In genomic region chrX:24148118-24148517, GRCh38 we compare ENCODE assay signal across 8 cellular contexts. TPM values are rescaled to one million over a fixed set of nuclear protein-coding genes. Genes with fewer than 3 reads are reported as not detected.
DNase-seq lines count a peak whose midpoint lies in the region; FAIRE-seq and TF ChIP-seq lines count a peak whose summit lies in the region.

No MANE protein-coding gene starts in this region.

- DNase-seq in DMS 273 (lab: John Stamatoyannopoulos, UW; ENCODE audit: unreplicated experiment) (peak; percentile 26), DMS 273 treated with DMSO at 0.1 percent for 48 hours (lab: John Stamatoyannopoulos, UW) (no peak), SK-N-MC (ENCODE audit: low read depth, low spot score) (no peak), fibroblast of lung (ENCODE audit: low read depth in 2 of 2) (no peak), smooth muscle cell (lab: John Stamatoyannopoulos, UW; ENCODE audit: unreplicated experiment) (no peak), iPS-NIHi7 (ENCODE audit: extremely low spot score) (no peak), NCI-H526 treated with DMSO at 0.1 percent for 48 hours (lab: John Stamatoyannopoulos, UW) (no peak), urothelium cell line (ENCODE audit: low spot score) (no peak)

- no peaks in the 10 kb centered on the region for H3K27me3 ChIP-seq in fibroblast of lung (ENCODE audit: control insufficient read depth, insufficient read depth, low read length)
- no peaks in the 10 kb centered on the region for H3K27me3 ChIP-seq in smooth muscle cell (ENCODE audit: low read depth)

- no peak for TF ChIP-seq CTCF in fibroblast of lung (conservative IDR thresholded peaks at IDR 0.05 in 1 of 2, IDR thresholded peaks at IDR 0.05 in 1 of 2; ENCODE audit: low read depth in 1 of 2, low read length in 2 of 2)
- TF ChIP-seq CTCF in smooth muscle cell (IDR thresholded peaks at IDR 0.05; ENCODE audit: borderline replicate concordance, insufficient read depth, poor library complexity, severe bottlenecking): no peak

- H4K20me1 ChIP-seq in fibroblast of lung (ENCODE audit: control insufficient read depth, extremely low read depth, insufficient read depth, low read length): peaks cover 5% of the 10 kb centered on the region
- peaks cover 28% of the 10 kb centered on the region for H4K20me1 ChIP-seq in smooth muscle cell (ENCODE audit: low read depth)

- H3K36me3 ChIP-seq in SK-N-MC (ENCODE audit: insufficient read depth, low read length) (peaks cover 15% of the 10 kb centered on the region), fibroblast of lung (ENCODE audit: control insufficient read depth, insufficient read depth, low read length) (no peaks in the 10 kb centered on the region), smooth muscle cell (ENCODE audit: low read depth) (no peaks in the 10 kb centered on the region)

- H3K4me3 ChIP-seq in SK-N-MC (peak overlapping the region; percentile 89), fibroblast of lung (replicated peaks in 1 of 4; ENCODE audit: control extremely low read depth in 1 of 4, insufficient read depth in 1 of 4, low read depth in 3 of 4, low read length in 4 of 4) (peak overlapping the region in 3 of 4 experiments; percentile 60 to 66 (median 66)), smooth muscle cell (peak overlapping the region; percentile 99)

- FAIRE-seq in urothelium cell line (lab: Jason Lieb, UNC): no peak

- H3K9ac ChIP-seq in SK-N-MC (ENCODE audit: insufficient read length) (peak overlapping the region; percentile 97), fibroblast of lung (ENCODE audit: insufficient read depth, low read length) (peak overlapping the region; percentile 94), smooth muscle cell (ENCODE audit: low read depth) (peak overlapping the region; percentile 97)

- H3K9me3 ChIP-seq in SK-N-MC (ENCODE audit: low read depth, low read length) (no peaks in the 10 kb centered on the region), fibroblast of lung (ENCODE audit: control insufficient read depth, insufficient read depth, low read depth, low read length) (no peaks in the 10 kb centered on the region), smooth muscle cell (replicated peaks; ENCODE audit: low read depth) (no peaks in the 10 kb centered on the region)

- WGBS in smooth muscle cell (ENCODE audit: low lambda C conversion rate): 26% methylated on average over 3 of the region's 3 CpGs

- H3F3A ChIP-seq in smooth muscle cell (ENCODE audit: low read depth): peaks cover 37% of the 10 kb centered on the region

- H3K4me1 ChIP-seq in fibroblast of lung (ENCODE audit: control insufficient read depth, extremely low read depth, insufficient read depth, low read length) (peaks cover 4% of the 10 kb centered on the region), smooth muscle cell (ENCODE audit: low read depth) (peaks cover 46% of the 10 kb centered on the region)

- H2AFZ ChIP-seq in fibroblast of lung (ENCODE audit: low read length) (no peak overlapping the region), smooth muscle cell (ENCODE audit: low read depth) (peak overlapping the region; percentile 14)

- peaks cover 28% of the 10 kb centered on the region for H3K79me2 ChIP-seq in fibroblast of lung (ENCODE audit: control insufficient read depth, insufficient read depth, low read length)
- H3K79me2 ChIP-seq in smooth muscle cell (ENCODE audit: low read depth): peaks cover 27% of the 10 kb centered on the region

- H3K27ac ChIP-seq in SK-N-MC (peak overlapping the region; percentile 98), fibroblast of lung (ENCODE audit: insufficient read depth, low read length) (peak overlapping the region; percentile 91), smooth muscle cell (ENCODE audit: low read depth) (peak overlapping the region; percentile 98)

- H3K4me2 ChIP-seq in fibroblast of lung (ENCODE audit: extremely low read depth, insufficient read depth, low read length): peak overlapping the region; percentile 97
- H3K4me2 ChIP-seq in smooth muscle cell: peak overlapping the region; percentile 96

RNA-seq across cellular contexts. Expression of gene ZFX, which starts 1.4 kb away (rescaled TPM):
- total RNA-seq in fibroblast of lung (41.1 and 61.9 TPM in 2 replicates), smooth muscle cell (52.9 and 128 TPM in 2 replicates)
- polyA plus RNA-seq in fibroblast of lung (31.2 and 37.7 TPM in 2 replicates), smooth muscle cell (17.1 and 31.5 TPM in 2 replicates)
- 12.1 and 15.7 TPM in 2 replicates for polyA plus RNA-seq in fibroblast of lung (2012)
- 24.7 and 28.5 TPM in 2 replicates for polyA minus RNA-seq in fibroblast of lung (ENCODE audit: low replicate concordance)
